Comparison of ENCODE assay signal across 3 cellular contexts in the genomic region with DNA sequence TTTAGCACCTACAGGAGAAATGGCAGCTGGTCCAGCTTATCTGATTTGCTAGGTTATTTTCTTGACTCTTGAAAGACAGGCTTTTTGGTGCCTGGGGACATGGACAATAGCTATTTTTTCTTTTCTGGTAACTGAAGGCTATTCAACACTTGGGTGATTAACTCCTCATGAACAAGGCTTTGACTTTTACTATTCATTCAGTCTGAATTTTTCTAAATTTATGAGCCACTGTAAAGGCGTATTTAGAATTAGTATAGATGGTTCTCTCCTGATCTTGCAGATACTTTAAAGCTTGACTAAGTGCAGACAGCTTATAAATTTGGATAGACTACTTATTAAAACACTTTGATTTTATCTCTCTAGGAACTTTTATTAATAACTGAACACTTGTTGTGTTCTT. TPM values are rescaled to one million over a fixed set of nuclear protein-coding genes. Genes with fewer than 3 reads are reported as not detected.
"Had no signal": no experiment of that assay in that cellular context is flagged by ENCODE, and none has a peak within 500 bp of the region (broad histone marks: within the 10 kb centered on the region; RNA-seq: fewer than 3 reads in every experiment).

No MANE protein-coding gene starts in this region.

- ATAC-seq: GM12878 had no signal

- DNase-seq: GDM1 had no signal

- H3K4me3 ChIP-seq: GM12878 had no signal

RNA-seq across cellular contexts. Expression of a gene that starts 46.6 kb away (rescaled TPM):
- total RNA-seq: G401 had no signal
